1 cellular context compared by ENCODE assay signal in the genomic region with DNA sequence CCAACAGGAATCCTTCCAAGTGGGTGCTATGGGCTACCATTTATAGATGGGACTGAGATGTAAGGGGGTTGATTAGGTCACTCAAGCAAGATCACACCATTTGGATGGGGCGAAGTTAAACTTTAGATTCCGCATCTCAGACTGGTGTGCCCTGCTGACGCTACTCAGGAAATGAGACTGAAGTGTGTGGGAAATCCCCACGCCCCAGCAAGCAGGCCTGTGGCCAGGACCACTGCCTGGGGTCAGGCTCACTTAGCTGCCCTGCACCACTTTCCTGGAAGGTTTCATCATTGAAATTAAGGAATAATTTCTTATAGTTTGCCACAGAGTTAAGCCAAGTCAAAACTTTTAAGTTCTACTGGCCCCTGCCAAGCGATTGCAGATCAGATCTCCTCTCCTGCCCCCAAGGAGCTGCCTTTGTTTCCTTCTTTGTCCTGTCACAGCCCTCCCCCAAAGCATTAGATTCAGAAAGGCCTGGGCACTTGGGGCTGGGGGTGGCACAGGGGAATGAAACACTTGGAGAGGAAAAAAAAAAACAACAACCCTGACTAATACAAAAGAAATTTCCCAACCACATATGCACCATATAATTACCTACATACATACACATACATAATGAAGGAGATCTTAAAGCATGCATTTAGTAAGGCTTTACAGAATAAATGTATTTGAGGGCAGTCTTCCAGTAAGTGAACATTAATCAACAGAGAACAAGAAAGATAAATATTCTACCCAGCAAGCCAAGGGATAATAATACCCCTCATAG.
TF ChIP-seq lines count a peak whose summit lies in the region.

No MANE protein-coding gene starts in this region.

TF ChIP-seq in GM12878, 131 proteins besides CTCF, POLR2A, EP300 and RAD21 (continued from another document):
- TF ChIP-seq, protein P1, sequence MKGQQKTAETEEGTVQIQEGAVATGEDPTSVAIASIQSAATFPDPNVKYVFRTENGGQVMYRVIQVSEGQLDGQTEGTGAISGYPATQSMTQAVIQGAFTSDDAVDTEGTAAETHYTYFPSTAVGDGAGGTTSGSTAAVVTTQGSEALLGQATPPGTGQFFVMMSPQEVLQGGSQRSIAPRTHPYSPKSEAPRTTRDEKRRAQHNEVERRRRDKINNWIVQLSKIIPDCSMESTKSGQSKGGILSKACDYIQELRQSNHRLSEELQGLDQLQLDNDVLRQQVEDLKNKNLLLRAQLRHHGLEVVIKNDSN (IDR thresholded peaks at IDR 0.05; ENCODE audit: borderline replicate concordance, extremely low read length, insufficient read depth, low read depth, low read length), result no peak
- TF ChIP-seq, protein P2, sequence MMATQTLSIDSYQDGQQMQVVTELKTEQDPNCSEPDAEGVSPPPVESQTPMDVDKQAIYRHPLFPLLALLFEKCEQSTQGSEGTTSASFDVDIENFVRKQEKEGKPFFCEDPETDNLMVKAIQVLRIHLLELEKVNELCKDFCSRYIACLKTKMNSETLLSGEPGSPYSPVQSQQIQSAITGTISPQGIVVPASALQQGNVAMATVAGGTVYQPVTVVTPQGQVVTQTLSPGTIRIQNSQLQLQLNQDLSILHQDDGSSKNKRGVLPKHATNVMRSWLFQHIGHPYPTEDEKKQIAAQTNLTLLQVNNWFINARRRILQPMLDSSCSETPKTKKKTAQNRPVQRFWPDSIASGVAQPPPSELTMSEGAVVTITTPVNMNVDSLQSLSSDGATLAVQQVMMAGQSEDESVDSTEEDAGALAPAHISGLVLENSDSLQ (IDR thresholded peaks at IDR 0.05), result no peak
- TF ChIP-seq NR2C1 (IDR thresholded peaks at IDR 0.05) (no peak), STAT1 (conservative IDR thresholded peaks at IDR 0.05) (no peak), KLF5 (IDR thresholded peaks at IDR 0.05; ENCODE audit: partially characterized antibody) (no peak), HDAC6 (IDR thresholded peaks at IDR 0.05; ENCODE audit: unreplicated experiment) (no peak), GABPA (IDR thresholded peaks at IDR 0.05; ENCODE audit: low read depth) (no peak), CEBPB (IDR thresholded peaks at IDR 0.05; ENCODE audit: borderline replicate concordance in 1 of 2, low read depth in 2 of 2, low read length in 2 of 2) (no peak), ZSCAN29 (IDR thresholded peaks at IDR 0.05) (no peak), ZNF207 (IDR thresholded peaks at IDR 0.05; ENCODE audit: borderline replicate concordance) (no peak), GATAD2B (conservative IDR thresholded peaks at IDR 0.05; ENCODE audit: low read depth) (no peak), BRCA1 (IDR thresholded peaks at IDR 0.05; ENCODE audit: low read depth, low read length) (no peak), MEF2A (IDR thresholded peaks at IDR 0.05; ENCODE audit: insufficient read depth, low read depth, low read length) (no peak), BCLAF1 (IDR thresholded peaks at IDR 0.05) (no peak), ZNF687 (IDR thresholded peaks at IDR 0.05) (no peak), NFIC (IDR thresholded peaks at IDR 0.05; ENCODE audit: low read depth, low read length) (peak; percentile 55; the same call in 1 of the 2 replicates)
- TF ChIP-seq, protein P3, sequence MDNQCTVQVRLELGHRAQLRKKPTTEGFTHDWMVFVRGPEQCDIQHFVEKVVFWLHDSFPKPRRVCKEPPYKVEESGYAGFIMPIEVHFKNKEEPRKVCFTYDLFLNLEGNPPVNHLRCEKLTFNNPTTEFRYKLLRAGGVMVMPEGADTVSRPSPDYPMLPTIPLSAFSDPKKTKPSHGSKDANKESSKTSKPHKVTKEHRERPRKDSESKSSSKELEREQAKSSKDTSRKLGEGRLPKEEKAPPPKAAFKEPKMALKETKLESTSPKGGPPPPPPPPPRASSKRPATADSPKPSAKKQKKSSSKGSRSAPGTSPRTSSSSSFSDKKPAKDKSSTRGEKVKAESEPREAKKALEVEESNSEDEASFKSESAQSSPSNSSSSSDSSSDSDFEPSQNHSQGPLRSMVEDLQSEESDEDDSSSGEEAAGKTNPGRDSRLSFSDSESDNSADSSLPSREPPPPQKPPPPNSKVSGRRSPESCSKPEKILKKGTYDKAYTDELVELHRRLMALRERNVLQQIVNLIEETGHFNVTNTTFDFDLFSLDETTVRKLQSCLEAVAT (IDR thresholded peaks at IDR 0.05), result no peak
